Comparison of ENCODE assay signal across 14 cellular contexts in the genomic region with DNA sequence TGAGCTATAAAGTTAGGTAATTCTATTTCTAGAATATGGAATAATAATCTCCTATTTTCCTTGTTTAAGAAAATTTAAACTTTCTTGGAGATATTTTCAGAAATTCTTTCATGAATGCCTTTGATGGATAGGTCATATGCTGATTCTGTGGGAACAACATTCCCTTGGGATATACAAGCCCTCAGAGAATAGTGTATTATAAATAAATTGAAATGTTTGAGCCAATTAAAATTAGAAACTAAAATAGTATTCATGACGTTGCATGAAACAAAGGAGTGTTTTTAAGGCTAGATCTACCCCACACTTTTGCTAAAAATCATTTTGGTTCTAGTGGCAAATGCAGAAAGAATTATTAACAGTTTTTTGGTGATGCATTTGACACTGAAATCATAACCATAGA.
DNase-seq lines count a peak whose midpoint lies in the region; ATAC-seq and TF ChIP-seq lines count a peak whose summit lies in the region.
"Had no signal": no experiment of that assay in that cellular context is flagged by ENCODE, and none has a peak within 500 bp of the region (broad histone marks: within the 10 kb centered on the region; RNA-seq: fewer than 3 reads in every experiment).

No MANE protein-coding gene starts in this region.

- peak; percentile 21 for ATAC-seq in left ventricle myocardium superior
- ATAC-seq in heart left ventricle, result no peak
- no peak for ATAC-seq in HG03439 (IDR thresholded peaks at IDR 0.05; ENCODE audit: unreplicated experiment)
- ATAC-seq: CD8-positive, alpha-beta T cell; K562 had no signal

- no peak overlapping the region for H3K4me3 ChIP-seq in heart left ventricle
- no peak overlapping the region for H3K4me3 ChIP-seq in OCI-LY1 (ENCODE audit: low read depth, low read length, poor library complexity, severe bottlenecking)
- H3K4me3 ChIP-seq in H7 (ENCODE audit: insufficient read depth, low read depth, low read length), result no peak overlapping the region
- H3K4me3 ChIP-seq: HAP-1, K562 had no signal

- H3K9me3 ChIP-seq in heart left ventricle (no peaks in the 10 kb centered on the region), OCI-LY1 (ENCODE audit: low read length) (no peaks in the 10 kb centered on the region)
- H3K9me3 ChIP-seq: Caco-2, HAP-1 had no signal

- DNase-seq in left ventricle myocardium superior (no peak), heart left ventricle (no peak), fibroblast of peridontal ligament (ENCODE audit: extremely low read depth) (peak; percentile 8), NCI-H510A treated with DMSO at 0.1 percent for 48 hours (lab: John Stamatoyannopoulos, UW) (no peak), H7 (no peak)
- DNase-seq: Caco-2; CD8-positive, alpha-beta T cell; DND-41; GF-D8; GOT3 had no signal

- H3K36me3 ChIP-seq in heart left ventricle (no peaks in the 10 kb centered on the region), OCI-LY1 (ENCODE audit: insufficient read depth, low read length) (no peaks in the 10 kb centered on the region), H7 (replicated peaks; ENCODE audit: control insufficient read depth, insufficient read depth, low read length) (no peaks in the 10 kb centered on the region)
- H3K36me3 ChIP-seq: HAP-1 had no signal

- no peak for TF ChIP-seq CTCF in heart left ventricle (IDR thresholded peaks at IDR 0.05)
- TF ChIP-seq CTCF in OCI-LY1 (IDR thresholded peaks at IDR 0.05; ENCODE audit: low read length), result no peak

- no peak overlapping the region for H3K4me2 ChIP-seq in OCI-LY1 (ENCODE audit: low read length)

- H3K9ac ChIP-seq in OCI-LY1 (ENCODE audit: low read length), result no peak overlapping the region

- H3K27ac ChIP-seq in heart left ventricle, result peak overlapping the region in 3 of 12 donors; percentile 17 to 44 (median 39)
- H3K27ac ChIP-seq in OCI-LY1 (ENCODE audit: low read depth, low read length, poor library complexity, severe bottlenecking), result no peak overlapping the region

- no peaks in the 10 kb centered on the region for H3K9me2 ChIP-seq in OCI-LY1 (ENCODE audit: low read depth, low read length)

- intact Hi-C loops in left ventricle myocardium superior (cut with micrococcal nuclease) (no loop called here), heart left ventricle (cut with DNase I) (no loop called here)

- H3K27me3 ChIP-seq in heart left ventricle, result no peaks in the 10 kb centered on the region
- H3K27me3 ChIP-seq in OCI-LY1 (ENCODE audit: insufficient read depth, low read length), result no peaks in the 10 kb centered on the region
- H3K27me3 ChIP-seq in H7 (ENCODE audit: control insufficient read depth, insufficient read depth, low read length), result no peaks in the 10 kb centered on the region

- 0 out of 2 replicates have a peak, but pooled peaks cover 6% of the 10 kb centered on the region for H3F3A ChIP-seq in OCI-LY1 (ENCODE audit: insufficient read depth, low read length)

- H3K79me2 ChIP-seq in OCI-LY1 (ENCODE audit: insufficient read depth, low read length), result no peaks in the 10 kb centered on the region

- H4K20me1 ChIP-seq in OCI-LY1 (ENCODE audit: insufficient read depth, low read length), result no peaks in the 10 kb centered on the region

- WGBS in heart left ventricle, 4 donors, result 6 to 45% (median 12%) methylated on average over 1 of the region's 1 CpG

- peak overlapping the region; percentile 62; the same call in 1 of the 2 replicates for H2AFZ ChIP-seq in OCI-LY1 (ENCODE audit: low read length)

- H3K4me1 ChIP-seq in heart left ventricle (peaks cover 0 to 6% (median 0%) of the 10 kb centered on the region in 12 donors), OCI-LY1 (ENCODE audit: insufficient read depth, low read length, severe bottlenecking) (peaks cover 42% of the 10 kb centered on the region)
- H3K4me1 ChIP-seq: Caco-2, HAP-1 had no signal

- no peak for TF ChIP-seq POLR2A in heart left ventricle (IDR thresholded peaks at IDR 0.05)
